ENCODE assay signal across 1 cellular context in genomic region chr3:185409957-185410356, GRCh38.
TF ChIP-seq lines count a peak whose summit lies in the region.

No MANE protein-coding gene starts in this region.

TF ChIP-seq in GM23338, 12 proteins besides CTCF, POLR2A, EP300 and RAD21 (continued from another document):
- no peak for TF ChIP-seq ETS1 (IDR thresholded peaks at IDR 0.05)
